8 cellular contexts compared by ENCODE assay signal in the genomic region with DNA sequence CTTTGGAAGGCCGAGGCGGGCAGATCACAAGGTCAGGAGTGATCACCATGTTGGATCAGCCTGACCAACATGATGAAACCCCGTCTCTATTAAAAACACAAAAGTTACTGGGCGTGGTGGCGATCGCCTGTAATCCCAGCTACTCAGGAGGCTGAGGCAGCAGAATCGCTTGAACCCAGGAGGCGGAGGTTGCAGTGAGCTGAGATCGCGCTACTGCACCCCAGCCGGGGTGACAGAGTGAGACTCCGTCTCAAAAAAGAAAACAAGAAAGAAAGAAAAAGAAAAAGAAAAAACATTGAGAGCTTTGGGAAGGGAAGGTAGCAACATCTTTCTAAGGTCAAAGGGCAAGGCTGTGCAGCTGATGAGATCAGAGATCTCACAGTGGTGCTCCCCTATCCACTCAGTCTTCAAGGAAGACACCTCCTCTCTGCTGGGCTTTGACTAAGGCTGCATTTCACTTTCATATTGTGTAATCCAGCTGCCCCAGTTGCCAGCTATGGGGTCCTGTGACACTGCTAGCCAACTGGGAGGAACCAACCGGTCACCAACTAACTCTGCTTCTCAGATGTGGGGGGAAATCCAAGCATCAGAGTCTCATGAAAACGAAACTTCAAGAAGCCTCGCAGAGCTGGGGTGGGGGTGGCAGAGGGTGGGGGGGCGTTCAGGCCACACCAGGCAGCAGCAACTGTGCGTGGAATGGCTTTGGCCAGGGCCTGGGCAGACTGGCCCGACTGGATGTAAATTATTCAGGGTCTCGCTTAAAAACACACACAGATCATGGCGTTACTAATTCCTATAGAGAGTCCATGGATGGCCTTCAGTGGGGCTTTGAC. TPM values are rescaled to one million over a fixed set of nuclear protein-coding genes. Genes with fewer than 3 reads are reported as not detected.
DNase-seq lines count a peak whose midpoint lies in the region; ATAC-seq and TF ChIP-seq lines count a peak whose summit lies in the region.

No MANE protein-coding gene starts in this region.

- H3K4me2 ChIP-seq in trophoblast cell (ENCODE audit: low read length) = no peak overlapping the region

- peak in 1 of 4 donors; percentile 49 for TF ChIP-seq POLR2A in esophagus squamous epithelium (IDR thresholded peaks at IDR 0.05)

- peaks cover 5 to 7% (median 6%) of the 10 kb centered on the region in 3 donors for H3K27me3 Mint-ChIP-seq in CD14-positive monocyte (ENCODE audit: low read depth in 3 of 3)
- no peaks in the 10 kb centered on the region for H3K27me3 Mint-ChIP-seq in activated CD4-positive, alpha-beta memory T cell treated with anti-CD3 and anti-CD28 coated beads, Interleukin-2, amount 10 ng/mL, durations not matched to agents 7 days and 5 days

- H3K14ac ChIP-seq in trophoblast cell (ENCODE audit: low read length) = no peak overlapping the region

- H3K4ac ChIP-seq in trophoblast cell (ENCODE audit: low read depth, low read length) = no peak overlapping the region

- no peak overlapping the region for H2BK120ac ChIP-seq in trophoblast cell (ENCODE audit: insufficient read depth, low read length, poor library complexity)

- H4K12ac ChIP-seq in trophoblast cell (ENCODE audit: low read depth, low read length) = no peak overlapping the region

- TF ChIP-seq CTCF in CD14-positive monocyte (IDR thresholded peaks at IDR 0.05) (no peak), esophagus squamous epithelium (IDR thresholded peaks at IDR 0.05) (no peak), BE2C (IDR thresholded peaks at IDR 0.05; ENCODE audit: low read depth, low read length) (no peak)

- H3K4me1 ChIP-seq in esophagus squamous epithelium (peaks cover 10 to 63% (median 34%) of the 10 kb centered on the region in 3 donors), trophoblast cell (ENCODE audit: control insufficient read depth in 1 of 2, insufficient read depth in 2 of 2, low read length in 2 of 2) (peaks cover 6 to 7% of the 10 kb centered on the region in 2 experiments), BE2C (no peaks in the 10 kb centered on the region)

- H2BK12ac ChIP-seq in trophoblast cell (ENCODE audit: low read length) = no peak overlapping the region

- no peak overlapping the region for H3K23ac ChIP-seq in trophoblast cell (ENCODE audit: low read length)

- H2BK5ac ChIP-seq in trophoblast cell (ENCODE audit: low read depth, low read length, poor library complexity) = no peak overlapping the region

- CTCF ChIA-PET in activated CD4-positive, alpha-beta memory T cell treated with anti-CD3 and anti-CD28 coated beads, Interleukin-2, amount 10 ng/mL, durations not matched to agents 7 days and 5 days (lab: Charles Lee) = interaction anchor here (0.9 to 3.4 kb wide), 9 partner anchors 39 to 426 kb away, joined by 3 to 15 read pairs (median 5); a partner anchor contains a TSS

- intact Hi-C loops in CD14-positive monocyte (cut with micrococcal nuclease) = loop anchor here in 1 of 2 donors (2.0 to 10.0 kb wide), 2 partner anchors 87 to 291 kb away; a partner anchor contains a TSS
- intact Hi-C loops in esophagus squamous epithelium (cut with DNase I) = no loop called here

- DNase-seq in CD14-positive monocyte (ENCODE audit: low spot score) (peak; percentile 64), HUDEP-2 (lab: John Stamatoyannopoulos, UW; ENCODE audit: unreplicated experiment in 76 of 76) (peak in 43 of 76 experiments; percentile 9 to 52 (median 22)), esophagus squamous epithelium (lab: John Stamatoyannopoulos, UW) (no peak), trophoblast cell (peak; percentile 21 to 34), HK-2 (ENCODE audit: unreplicated experiment) (no peak), BE2C (no peak)
- peak; percentile 67 for DNase-seq in activated CD4-positive, alpha-beta memory T cell treated with anti-CD3 and anti-CD28 coated beads, Interleukin-2, amount 10 ng/mL, durations not matched to agents 7 days and 5 days

- H3K18ac ChIP-seq in trophoblast cell (ENCODE audit: low read length) = no peak overlapping the region

- peak overlapping the region; percentile 89 to 95 (median 93) for H3K27ac Mint-ChIP-seq in CD14-positive monocyte
- peak overlapping the region; percentile 95 for H3K27ac Mint-ChIP-seq in activated CD4-positive, alpha-beta memory T cell treated with anti-CD3 and anti-CD28 coated beads, Interleukin-2, amount 10 ng/mL, durations not matched to agents 7 days and 5 days

- no peak overlapping the region for H4K8ac ChIP-seq in trophoblast cell (ENCODE audit: low read depth, low read length)

- peaks cover 0 to 8% of the 10 kb centered on the region in 2 donors for H3K36me3 Mint-ChIP-seq in CD14-positive monocyte
- H3K36me3 Mint-ChIP-seq in activated CD4-positive, alpha-beta memory T cell treated with anti-CD3 and anti-CD28 coated beads, Interleukin-2, amount 10 ng/mL, durations not matched to agents 7 days and 5 days (ENCODE audit: low read depth) = peaks cover 14% of the 10 kb centered on the region

- H3K9ac ChIP-seq in trophoblast cell (ENCODE audit: low read length) = no peak overlapping the region

- no peaks in the 10 kb centered on the region for H3K27me3 ChIP-seq in esophagus squamous epithelium
- peaks cover 26% of the 10 kb centered on the region for H3K27me3 ChIP-seq in trophoblast cell (ENCODE audit: insufficient read depth, low read length)
- peaks cover 50% of the 10 kb centered on the region for H3K27me3 ChIP-seq in BE2C

- no peaks in the 10 kb centered on the region for H3K79me1 ChIP-seq in trophoblast cell (ENCODE audit: low read length)

- no peaks in the 10 kb centered on the region for H3K9me3 Mint-ChIP-seq in CD14-positive monocyte
- H3K9me3 Mint-ChIP-seq in activated CD4-positive, alpha-beta memory T cell treated with anti-CD3 and anti-CD28 coated beads, Interleukin-2, amount 10 ng/mL, durations not matched to agents 7 days and 5 days = no peaks in the 10 kb centered on the region

- no peak overlapping the region for H2AK5ac ChIP-seq in trophoblast cell (ENCODE audit: low read length)

- peak overlapping the region; percentile 93 to 98 (median 96) for H3K27ac ChIP-seq in esophagus squamous epithelium
- H3K27ac ChIP-seq in trophoblast cell (ENCODE audit: low read depth, low read length) = no peak overlapping the region

- peak overlapping the region; percentile 98 to 99 for H3K4me3 Mint-ChIP-seq in CD14-positive monocyte
- H3K4me3 Mint-ChIP-seq in activated CD4-positive, alpha-beta memory T cell treated with anti-CD3 and anti-CD28 coated beads, Interleukin-2, amount 10 ng/mL, durations not matched to agents 7 days and 5 days = peak overlapping the region; percentile 91

- peak; percentile 56 for ATAC-seq in GM21360 (IDR thresholded peaks at IDR 0.05; ENCODE audit: unreplicated experiment)

- no peak overlapping the region for H2AFZ ChIP-seq in trophoblast cell (ENCODE audit: insufficient read depth, low read length, poor library complexity)

- H4K91ac ChIP-seq in trophoblast cell (ENCODE audit: low read depth, low read length) = no peak overlapping the region

- H3K4me1 Mint-ChIP-seq in CD14-positive monocyte = peaks cover 39% of the 10 kb centered on the region
- peaks cover 45% of the 10 kb centered on the region for H3K4me1 Mint-ChIP-seq in activated CD4-positive, alpha-beta memory T cell treated with anti-CD3 and anti-CD28 coated beads, Interleukin-2, amount 10 ng/mL, durations not matched to agents 7 days and 5 days

- peak overlapping the region; percentile 83 to 95 (median 89) for H3K4me3 ChIP-seq in esophagus squamous epithelium
- no peak overlapping the region for H3K4me3 ChIP-seq in trophoblast cell (ENCODE audit: low read depth, low read length)
- H3K4me3 ChIP-seq in BE2C (ENCODE audit: low read depth, low read length) = no peak overlapping the region

- no peaks in the 10 kb centered on the region for H3K79me2 ChIP-seq in trophoblast cell (ENCODE audit: control insufficient read depth, insufficient read depth, low read length, poor library complexity)

- no peaks in the 10 kb centered on the region for H3K36me3 ChIP-seq in esophagus squamous epithelium
- H3K36me3 ChIP-seq in trophoblast cell (ENCODE audit: control insufficient read depth in 1 of 2, insufficient read depth in 2 of 2, low read length in 2 of 2) = no peaks in the 10 kb centered on the region
- H3K36me3 ChIP-seq in BE2C = no peaks in the 10 kb centered on the region

- H3K9me3 ChIP-seq in esophagus squamous epithelium (no peaks in the 10 kb centered on the region), trophoblast cell (ENCODE audit: insufficient read depth, low read depth, low read length) (no peaks in the 10 kb centered on the region), BE2C (no peaks in the 10 kb centered on the region)

- POLR2A ChIA-PET in activated CD4-positive, alpha-beta memory T cell treated with anti-CD3 and anti-CD28 coated beads, Interleukin-2, amount 10 ng/mL, durations not matched to agents 7 days and 5 days (lab: Charles Lee) = interaction anchor here (0.6 to 4.0 kb wide), 22 partner anchors 8 to 291 kb away, joined by 3 to 31 read pairs (median 4); a partner anchor contains a TSS

- 41 to 49% methylated on average over 14 to 15 of the region's 20 CpGs for WGBS in esophagus squamous epithelium, 2 donors
- WGBS in trophoblast cell (ENCODE audit: extremely low coverage, insufficient coverage, insufficient read length) = no CpG with 5 or more reads among the region's 20 CpGs

RNA-seq across cellular contexts. Expression of a gene that starts 1.5 kb away (rescaled TPM):
- polyA plus RNA-seq in CD14-positive monocyte = 10 to 100 TPM; 12.4 to 12.6 TPM
- 10 to 100 TPM; 22.1 to 24.5 TPM for total RNA-seq in activated CD4-positive, alpha-beta memory T cell treated with anti-CD3 and anti-CD28 coated beads, Interleukin-2, amount 10 ng/mL, durations not matched to agents 7 days and 5 days
- 10 to 100 TPM in 2 of 4 donors, 1 to 10 TPM in 2; 7.1 to 15.6 (median 11.0) TPM for total RNA-seq in esophagus squamous epithelium
- 0.03 and 0.10 TPM in 2 replicates for polyA plus RNA-seq in trophoblast cell (2013)
- not detected for polyA plus RNA-seq in BE2C (2012; ENCODE audit: insufficient read depth, insufficient read length, low read depth)

Comparison
In these comparisons a context has a peak if more than half of its experiments do, and no peak if none do; other contexts are left out.
1. DNase-seq: peak in CD14-positive monocyte (single experiment), HUDEP-2 (43 of 76), activated CD4-positive, alpha-beta memory T cell treated with anti-CD3 and anti-CD28 coated beads, Interleukin-2, amount 10 ng/mL, durations not matched to agents 7 days and 5 days (single experiment) and trophoblast cell (2 of 2); none in esophagus squamous epithelium (single experiment), HK-2 (single experiment) and BE2C (single experiment).
2. H3K4me3 ChIP-seq: peak in esophagus squamous epithelium (4 of 4); none in trophoblast cell (single experiment) and BE2C (single experiment).